Comparison of ENCODE assay signal across 2 cellular contexts in the genomic region with DNA sequence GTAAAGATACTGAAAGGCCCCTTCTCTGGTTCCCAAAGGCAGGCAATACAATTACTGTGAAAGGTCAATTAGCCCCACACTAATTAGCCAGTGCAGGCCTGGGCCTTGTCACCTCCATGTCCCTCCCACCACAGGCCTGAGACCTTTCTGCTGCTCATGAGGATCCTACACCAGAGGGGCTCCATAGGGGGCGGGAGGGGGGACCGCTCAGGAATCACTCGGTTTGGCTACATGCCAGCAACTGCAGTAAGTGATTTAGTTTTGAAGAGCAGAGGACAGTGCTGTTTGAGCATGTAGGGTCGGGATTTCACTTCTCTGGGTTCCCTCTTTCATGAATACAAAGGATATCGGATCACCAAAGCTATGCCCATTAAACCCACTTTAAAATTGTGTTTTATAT.
TF ChIP-seq lines count a peak whose summit lies in the region.

No MANE protein-coding gene starts in this region.

TF ChIP-seq in SK-N-SH, 30 proteins besides CTCF, POLR2A, EP300 and RAD21 (continued from another document):
- TF ChIP-seq, protein P1, sequence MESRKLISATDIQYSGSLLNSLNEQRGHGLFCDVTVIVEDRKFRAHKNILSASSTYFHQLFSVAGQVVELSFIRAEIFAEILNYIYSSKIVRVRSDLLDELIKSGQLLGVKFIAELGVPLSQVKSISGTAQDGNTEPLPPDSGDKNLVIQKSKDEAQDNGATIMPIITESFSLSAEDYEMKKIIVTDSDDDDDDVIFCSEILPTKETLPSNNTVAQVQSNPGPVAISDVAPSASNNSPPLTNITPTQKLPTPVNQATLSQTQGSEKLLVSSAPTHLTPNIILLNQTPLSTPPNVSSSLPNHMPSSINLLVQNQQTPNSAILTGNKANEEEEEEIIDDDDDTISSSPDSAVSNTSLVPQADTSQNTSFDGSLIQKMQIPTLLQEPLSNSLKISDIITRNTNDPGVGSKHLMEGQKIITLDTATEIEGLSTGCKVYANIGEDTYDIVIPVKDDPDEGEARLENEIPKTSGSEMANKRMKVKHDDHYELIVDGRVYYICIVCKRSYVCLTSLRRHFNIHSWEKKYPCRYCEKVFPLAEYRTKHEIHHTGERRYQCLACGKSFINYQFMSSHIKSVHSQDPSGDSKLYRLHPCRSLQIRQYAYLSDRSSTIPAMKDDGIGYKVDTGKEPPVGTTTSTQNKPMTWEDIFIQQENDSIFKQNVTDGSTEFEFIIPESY (IDR thresholded peaks at IDR 0.05; ENCODE audit: borderline replicate concordance, low read depth): no peak
- TF ChIP-seq RCOR1 (IDR thresholded peaks at IDR 0.05; ENCODE audit: low read length) (no peak), ELF1 (IDR thresholded peaks at IDR 0.05) (no peak), GATA2 (CRISPR knock-in tag; IDR thresholded peaks at IDR 0.05) (no peak), TAF1 (IDR thresholded peaks at IDR 0.05; ENCODE audit: borderline replicate concordance, low read depth, low read length) (no peak), REST (IDR thresholded peaks at IDR 0.05; ENCODE audit: low read depth, low read length) (no peak), CHD2 (IDR thresholded peaks at IDR 0.05; ENCODE audit: low read length, partially characterized antibody) (no peak), MXI1 (IDR thresholded peaks at IDR 0.05; ENCODE audit: low read depth, low read length) (no peak), POLR2AphosphoS5 (IDR thresholded peaks at IDR 0.05; ENCODE audit: low read depth, low read length) (no peak), FOXJ3 (CRISPR knock-in tag; IDR thresholded peaks at IDR 0.05) (no peak)
- TF ChIP-seq, protein P2, sequence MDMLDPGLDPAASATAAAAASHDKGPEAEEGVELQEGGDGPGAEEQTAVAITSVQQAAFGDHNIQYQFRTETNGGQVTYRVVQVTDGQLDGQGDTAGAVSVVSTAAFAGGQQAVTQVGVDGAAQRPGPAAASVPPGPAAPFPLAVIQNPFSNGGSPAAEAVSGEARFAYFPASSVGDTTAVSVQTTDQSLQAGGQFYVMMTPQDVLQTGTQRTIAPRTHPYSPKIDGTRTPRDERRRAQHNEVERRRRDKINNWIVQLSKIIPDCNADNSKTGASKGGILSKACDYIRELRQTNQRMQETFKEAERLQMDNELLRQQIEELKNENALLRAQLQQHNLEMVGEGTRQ (IDR thresholded peaks at IDR 0.05; ENCODE audit: borderline replicate concordance, low read depth, low read length): no peak

TF ChIP-seq in SK-N-SH treated with all-trans-retinoic acid at 6 μM for 48 hours, 23 proteins besides CTCF, POLR2A, EP300 and RAD21 (continued from another document):
- no peak for TF ChIP-seq GLIS3 (CRISPR knock-in tag; IDR thresholded peaks at IDR 0.05)
- TF ChIP-seq PPARA (CRISPR knock-in tag; IDR thresholded peaks at IDR 0.05; ENCODE audit: borderline replicate concordance): no peak
- no peak for TF ChIP-seq ARNTL (CRISPR knock-in tag; IDR thresholded peaks at IDR 0.05; ENCODE audit: borderline replicate concordance, low read depth)
